Comparison of ENCODE assay signal across 10 cellular contexts in genomic region chr1:161089251-161089924, GRCh38. TPM values are rescaled to one million over a fixed set of nuclear protein-coding genes. Genes with fewer than 3 reads are reported as not detected.
DNase-seq lines count a peak whose midpoint lies in the region; ATAC-seq, FAIRE-seq and TF ChIP-seq lines count a peak whose summit lies in the region.
"Had no signal": no experiment of that assay in that cellular context is flagged by ENCODE, and none has a peak within 500 bp of the region (broad histone marks: within the 10 kb centered on the region; RNA-seq: fewer than 3 reads in every experiment).

TSS of gene NECTIN4 (minus strand) at chr1:161089558. CDS start at chr1:161089296, 262 bp downstream.

- no peaks in the 10 kb centered on the region for H3K9me3 Mint-ChIP-seq in HFFc6
- H3K9me3 Mint-ChIP-seq in effector memory CD8-positive, alpha-beta T cell: no peaks in the 10 kb centered on the region

- H3K4me3 Mint-ChIP-seq in HFFc6: no peak within 1 kb of the TSS
- no peak within 1 kb of the TSS for H3K4me3 Mint-ChIP-seq in effector memory CD8-positive, alpha-beta T cell

- peaks cover 59% of the 10 kb centered on the region for H3K4me1 Mint-ChIP-seq in HFFc6 (ENCODE audit: low read depth)
- peaks cover 0 to 2% of the 10 kb centered on the region in 2 donors for H3K4me1 Mint-ChIP-seq in effector memory CD8-positive, alpha-beta T cell (ENCODE audit: low read depth in 2 of 2)

- H3K27ac ChIP-seq in VCaP: peak within 1 kb of the TSS; percentile 79

- no peak for DNase-seq in HFFc6
- peak; percentile 79 to 81 for DNase-seq in left colon
- DNase-seq in stimulated activated CD8-positive, alpha-beta memory T cell treated with anti-CD3 and anti-CD28 coated beads, Interleukin-4, amount 100 ng/mL, for 48 hours: peak; percentile 17
- DNase-seq in GM12892 (ENCODE audit: insufficient read length): no peak
- DNase-seq in anterior cingulate cortex (lab: John Stamatoyannopoulos, UW): no peak
- DNase-seq in effector memory CD8-positive, alpha-beta T cell: no peak
- DNase-seq: DND-41, midbrain, NCI-H1930 had no signal

- intact Hi-C loops in left colon (cut with DNase I, micrococcal nuclease): no loop called here

- H3K27ac Mint-ChIP-seq in HFFc6: peak within 1 kb of the TSS; percentile 40
- H3K27ac Mint-ChIP-seq in effector memory CD8-positive, alpha-beta T cell: no peak within 1 kb of the TSS

- no peak for TF ChIP-seq POLR2A in GM12892 (IDR thresholded peaks at IDR 0.05; ENCODE audit: low read depth, low read length)

- peak; percentile 91 for ATAC-seq in left colon
- ATAC-seq in effector memory CD8-positive, alpha-beta T cell (replicated peaks): no peak

- TF ChIP-seq CTCF in HFFc6 (IDR thresholded peaks at IDR 0.05): no peak
- TF ChIP-seq CTCF in VCaP (conservative IDR thresholded peaks at IDR 0.05): peak; percentile 20; the same call in 1 of the 2 replicates

- no peaks in the 10 kb centered on the region for H3K36me3 Mint-ChIP-seq in HFFc6 (ENCODE audit: low read depth)
- H3K36me3 Mint-ChIP-seq in effector memory CD8-positive, alpha-beta T cell (ENCODE audit: insufficient read depth): no peaks in the 10 kb centered on the region

- no peak for FAIRE-seq in GM12892 (lab: Jason Lieb, UNC)

- H3K27me3 Mint-ChIP-seq in HFFc6 (ENCODE audit: insufficient read depth): peaks cover 2% of the 10 kb centered on the region; the same call in 1 of the 2 replicates
- H3K27me3 Mint-ChIP-seq in effector memory CD8-positive, alpha-beta T cell: peaks cover 6 to 11% of the 10 kb centered on the region in 2 donors

RNA-seq across cellular contexts. Expression of gene NECTIN4, which starts in this region (rescaled TPM):
- total RNA-seq in HFFc6 (2021; fragmentation: NEBNext Ultra II Directional; extraction: Animal tissue kit (Norgen Biotek cat#: 25700)): under 1 TPM in 2 of 6 experiments, not detected in 4; 0.09 to 0.14 TPM
- 1 to 10 TPM; 3.0 to 6.1 TPM for total RNA-seq in left colon
- polyA plus RNA-seq in GM12892 (2012; ENCODE audit: missing spikeins): 0.51 TPM

Comparison
In these comparisons a context has a peak if more than half of its experiments do, and no peak if none do; other contexts are left out.
1. DNase-seq: peak in left colon (2 of 2) and stimulated activated CD8-positive, alpha-beta memory T cell treated with anti-CD3 and anti-CD28 coated beads, Interleukin-4, amount 100 ng/mL, for 48 hours (single experiment); none in HFFc6 (single experiment), GM12892 (single experiment), anterior cingulate cortex (0 of 58) and effector memory CD8-positive, alpha-beta T cell (0 of 3).